In the genomic region with DNA sequence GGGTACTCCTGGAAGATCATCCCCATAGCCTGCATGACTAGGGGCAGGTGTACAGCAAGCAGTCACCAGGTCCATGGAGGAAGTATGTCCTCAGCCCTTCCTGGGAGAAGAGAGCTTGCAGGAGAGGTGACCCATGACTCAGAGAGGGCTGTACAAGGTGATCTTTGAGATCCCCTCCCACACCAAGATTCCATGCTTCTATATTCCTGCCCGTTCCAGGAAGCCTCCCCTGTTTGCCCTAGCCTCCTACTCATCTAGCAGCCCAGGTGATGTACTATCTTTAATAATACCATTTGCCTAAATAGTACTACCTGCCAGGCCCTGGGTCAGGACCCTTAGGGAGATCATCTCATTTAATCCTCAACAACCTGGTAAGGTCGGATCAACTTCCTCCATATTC, we compare ENCODE assay signal across 11 cellular contexts. TPM values are rescaled to one million over a fixed set of nuclear protein-coding genes. Genes with fewer than 3 reads are reported as not detected.
"Had no signal": no experiment of that assay in that cellular context is flagged by ENCODE, and none has a peak within 500 bp of the region (broad histone marks: within the 10 kb centered on the region; RNA-seq: fewer than 3 reads in every experiment).

No MANE protein-coding gene starts in this region.

RNA-seq across cellular contexts. Expression of a gene that starts 27.4 kb away (rescaled TPM):
- total RNA-seq: activated CD8-positive, alpha-beta memory T cell treated with anti-CD3 and anti-CD28 coated beads for 36 hours; ascending aorta; MCF 10A; SK-MEL-5 had no signal

RNA-seq across cellular contexts. Expression of a gene that starts 40.3 kb away (rescaled TPM):
- total RNA-seq: activated B cell treated with CpG ODN at 0.5 μM for 24 hours; activated CD4-positive, alpha-beta memory T cell treated with anti-CD3 and anti-CD28 coated beads for 36 hours; activated CD4-positive, alpha-beta T cell treated with anti-CD3 and anti-CD28 coated beads, Interleukin-2, amount 10 ng/mL, durations not matched to agents 24 days and 14 days; activated CD8-positive, alpha-beta memory T cell treated with anti-CD3 and anti-CD28 coated beads for 36 hours; activated T-cell treated with anti-CD3 and anti-CD28 coated beads, Interleukin-2, amount 50 U/mL, for 72 hours; activated T-helper 2 cell treated with anti-CD3 and anti-CD28 coated beads, Interferon-gamma antibody, Interleukin-2, Interleukin-4, amounts not matched to agents 10 μg/mL and 5 μg/mL and 100 μg/mL, durations not matched to agents 14 hours and 24 hours and 36 hours; ascending aorta; body of pancreas; MCF 10A; PC-3; SK-MEL-5 had no signal
